ENCODE assay signal across 18 cellular contexts in the genomic region with DNA sequence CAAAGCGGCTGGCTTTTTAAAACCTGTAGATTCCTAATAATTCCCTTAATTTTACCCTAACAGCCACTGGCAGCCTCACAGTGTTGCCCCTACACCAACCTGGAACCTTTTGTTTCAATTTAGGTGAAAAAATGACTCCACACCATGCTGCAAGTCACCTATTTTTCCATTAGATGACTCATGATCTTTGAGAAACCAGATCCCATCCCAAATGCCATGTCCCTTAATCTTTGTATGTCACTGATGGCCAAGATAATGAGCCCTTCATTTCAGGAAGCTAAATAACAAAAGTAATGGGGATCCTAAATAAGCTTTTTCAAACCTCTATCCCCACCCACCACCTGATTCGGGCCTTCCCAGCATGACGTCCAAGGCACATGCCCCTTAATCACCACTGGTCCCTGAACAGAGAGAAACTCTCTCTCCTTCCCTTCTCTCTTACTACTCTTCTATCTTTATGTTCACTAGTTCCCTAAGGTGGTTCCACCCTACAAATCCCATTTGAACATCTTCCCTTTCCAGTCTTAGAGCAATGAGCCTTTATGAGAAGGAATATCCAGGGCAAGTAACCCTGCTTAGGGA. TPM values are rescaled to one million over a fixed set of nuclear protein-coding genes. Genes with fewer than 3 reads are reported as not detected.
DNase-seq lines count a peak whose midpoint lies in the region; TF ChIP-seq lines count a peak whose summit lies in the region.
"Had no signal": no experiment of that assay in that cellular context is flagged by ENCODE, and none has a peak within 500 bp of the region (broad histone marks: within the 10 kb centered on the region; RNA-seq: fewer than 3 reads in every experiment).

No MANE protein-coding gene starts in this region.

- H3K36me3 Mint-ChIP-seq in endothelial cell (ENCODE audit: low read depth, unreplicated experiment), result peaks cover 15% of the 10 kb centered on the region
- peaks cover 4% of the 10 kb centered on the region for H3K36me3 Mint-ChIP-seq in progenitor cell of endocrine pancreas (ENCODE audit: insufficient read depth)
- H3K36me3 Mint-ChIP-seq: CD4-positive, CD25-positive, alpha-beta regulatory T cell had no signal

- H3K27me3 Mint-ChIP-seq in endothelial cell (ENCODE audit: unreplicated experiment), result peaks cover 4% of the 10 kb centered on the region
- no peaks in the 10 kb centered on the region for H3K27me3 Mint-ChIP-seq in progenitor cell of endocrine pancreas
- H3K27me3 Mint-ChIP-seq: CD4-positive, CD25-positive, alpha-beta regulatory T cell had no signal

- peak overlapping the region; percentile 95 for H3K27ac ChIP-seq in DOHH2 (ENCODE audit: low read depth, low read length)
- peak overlapping the region; percentile 97 for H3K27ac ChIP-seq in OCI-LY1 (ENCODE audit: low read depth, low read length, poor library complexity, severe bottlenecking)
- H3K27ac ChIP-seq: Peyer's patch had no signal

- no peaks in the 10 kb centered on the region for H3K9me3 Mint-ChIP-seq in endothelial cell (ENCODE audit: unreplicated experiment)
- no peaks in the 10 kb centered on the region for H3K9me3 Mint-ChIP-seq in progenitor cell of endocrine pancreas (ENCODE audit: low read depth)

- H2AFZ ChIP-seq in OCI-LY1 (ENCODE audit: low read length), result no peak overlapping the region

- H3K9me3 ChIP-seq in DOHH2 (ENCODE audit: control insufficient read depth, insufficient read depth, low read length) (no peaks in the 10 kb centered on the region), OCI-LY1 (ENCODE audit: low read length) (no peaks in the 10 kb centered on the region)
- H3K9me3 ChIP-seq: Caco-2, HAP-1, Peyer's patch had no signal

- no peaks in the 10 kb centered on the region for H4K20me1 ChIP-seq in DOHH2 (ENCODE audit: control insufficient read depth, insufficient read depth, low read depth, low read length)
- H4K20me1 ChIP-seq in OCI-LY1 (ENCODE audit: insufficient read depth, low read length), result no peaks in the 10 kb centered on the region

- peaks cover 54% of the 10 kb centered on the region for H3K4me1 Mint-ChIP-seq in endothelial cell (ENCODE audit: unreplicated experiment)
- peaks cover 52% of the 10 kb centered on the region for H3K4me1 Mint-ChIP-seq in progenitor cell of endocrine pancreas (ENCODE audit: low read depth)
- H3K4me1 Mint-ChIP-seq: CD4-positive, CD25-positive, alpha-beta regulatory T cell had no signal

- peaks cover 33% of the 10 kb centered on the region for H3K36me3 ChIP-seq in DOHH2 (ENCODE audit: control insufficient read depth, low read length)
- H3K36me3 ChIP-seq in OCI-LY1 (ENCODE audit: insufficient read depth, low read length), result peaks cover 11% of the 10 kb centered on the region
- H3K36me3 ChIP-seq: HAP-1, Peyer's patch had no signal

- peak overlapping the region; percentile 26; the same call in 1 of the 2 replicates for H3K9ac ChIP-seq in OCI-LY1 (ENCODE audit: low read length)

- H3K79me2 ChIP-seq in DOHH2 (ENCODE audit: control insufficient read depth, low read length), result peaks cover 96% of the 10 kb centered on the region
- peaks cover 96% of the 10 kb centered on the region for H3K79me2 ChIP-seq in OCI-LY1 (ENCODE audit: insufficient read depth, low read length)

- no peaks in the 10 kb centered on the region for H3K27me3 ChIP-seq in DOHH2 (ENCODE audit: control insufficient read depth, low read length)
- H3K27me3 ChIP-seq in OCI-LY1 (ENCODE audit: insufficient read depth, low read length), result no peaks in the 10 kb centered on the region
- H3K27me3 ChIP-seq: Peyer's patch had no signal

- no peak for DNase-seq in endothelial cell (ENCODE audit: low spot score)
- DNase-seq in progenitor cell of endocrine pancreas (ENCODE audit: low spot score, unreplicated experiment), result no peak
- no peak for DNase-seq in stimulated activated CD4-positive, alpha-beta T cell treated with anti-CD3 and anti-CD28 coated beads, Interleukin-4, amount 100 ng/mL, for 4 hours
- DNase-seq in T-helper 9 cell, result no peak
- DNase-seq in stimulated activated CD4-positive, alpha-beta T cell treated with anti-CD3 and anti-CD28 coated beads, Interleukin-2, amount 100 ng/mL, for 24 hours, result no peak
- DNase-seq in OCI-M2 (lab: John Stamatoyannopoulos, UW; ENCODE audit: unreplicated experiment), result no peak
- DNase-seq: Caco-2; CD4-positive, CD25-positive, alpha-beta regulatory T cell; DMS53; Kasumi-1; NCI-H1417; NCI-H2081; NCI-H82; Peyer's patch; SHP77 had no signal

- no peaks in the 10 kb centered on the region for H3K9me2 ChIP-seq in DOHH2 (replicated peaks; ENCODE audit: control insufficient read depth, low read length)
- no peaks in the 10 kb centered on the region for H3K9me2 ChIP-seq in OCI-LY1 (ENCODE audit: low read depth, low read length)

- H3K4me1 ChIP-seq in DOHH2 (ENCODE audit: control insufficient read depth, low read length) (peaks cover 99% of the 10 kb centered on the region), OCI-LY1 (ENCODE audit: insufficient read depth, low read length, severe bottlenecking) (peaks cover 93% of the 10 kb centered on the region)

- no peak overlapping the region for H3K4me3 Mint-ChIP-seq in endothelial cell (ENCODE audit: unreplicated experiment)
- H3K4me3 Mint-ChIP-seq in progenitor cell of endocrine pancreas (ENCODE audit: low read depth), result no peak overlapping the region

- H3K4me3 ChIP-seq in DOHH2 (ENCODE audit: low read length) (peak overlapping the region; percentile 60), OCI-LY1 (ENCODE audit: low read depth, low read length, poor library complexity, severe bottlenecking) (peak overlapping the region; percentile 17)
- H3K4me3 ChIP-seq: HAP-1 had no signal

- H3K4me2 ChIP-seq in DOHH2 (ENCODE audit: low read length), result peak overlapping the region; percentile 76
- H3K4me2 ChIP-seq in OCI-LY1 (ENCODE audit: low read length), result peak overlapping the region; percentile 49

- TF ChIP-seq CTCF in DOHH2 (IDR thresholded peaks at IDR 0.05; ENCODE audit: low read depth, low read length, poor library complexity, severe bottlenecking) (no peak), OCI-LY1 (IDR thresholded peaks at IDR 0.05; ENCODE audit: low read length) (no peak), endothelial cell (IDR thresholded peaks at IDR 0.05; ENCODE audit: unreplicated experiment) (no peak), progenitor cell of endocrine pancreas (IDR thresholded peaks at IDR 0.05; ENCODE audit: unreplicated experiment) (no peak)

- peak overlapping the region; percentile 68 for H3K27ac Mint-ChIP-seq in endothelial cell (ENCODE audit: unreplicated experiment)
- peak overlapping the region; percentile 69 for H3K27ac Mint-ChIP-seq in progenitor cell of endocrine pancreas
- H3K27ac Mint-ChIP-seq: CD4-positive, CD25-positive, alpha-beta regulatory T cell had no signal

- H3F3A ChIP-seq in DOHH2 (ENCODE audit: control insufficient read depth, insufficient read depth), result peaks cover 45% of the 10 kb centered on the region
- H3F3A ChIP-seq in OCI-LY1 (ENCODE audit: insufficient read depth, low read length), result no peaks in the 10 kb centered on the region

RNA-seq across cellular contexts. Expression of a gene that starts 33.6 kb away (rescaled TPM):
- total RNA-seq in endothelial cell (ENCODE audit: unreplicated experiment), result 88.0 TPM
- 134 and 148 TPM in 2 replicates for total RNA-seq in progenitor cell of endocrine pancreas
